In genomic region chr2:18251486-18251885, GRCh38 we compare ENCODE assay signal across 20 cellular contexts.
A peak's percentile ranks its signal among the peaks of the same experiment; 100 is the strongest.
DNase-seq lines count a peak whose midpoint lies in the region; ATAC-seq, FAIRE-seq and TF ChIP-seq lines count a peak whose summit lies in the region.
"Had no signal": no experiment of that assay in that cellular context is flagged by ENCODE, and none has a peak within 500 bp of the region (broad histone marks: within the 10 kb centered on the region; RNA-seq: fewer than 3 reads in every experiment).

No MANE protein-coding gene starts in this region.

- peaks cover 24% of the 10 kb centered on the region for H3K36me3 Mint-ChIP-seq in glutamatergic neuron (ENCODE audit: unreplicated experiment)

- H3K9me3 Mint-ChIP-seq in glutamatergic neuron (ENCODE audit: unreplicated experiment): peaks cover 11% of the 10 kb centered on the region
- H3K9me3 Mint-ChIP-seq: CD4-positive, alpha-beta T cell had no signal

- peak; percentile 71 for FAIRE-seq in urothelium cell line (lab: Jason Lieb, UNC)
- FAIRE-seq: A204.1, GM19239, H54 had no signal

- TF ChIP-seq CTCF in glutamatergic neuron (IDR thresholded peaks at IDR 0.05; ENCODE audit: partially characterized antibody, unreplicated experiment): no peak
- no peak for TF ChIP-seq CTCF in dorsolateral prefrontal cortex (IDR thresholded peaks at IDR 0.05 in 54 of 56, conservative IDR thresholded peaks at IDR 0.05 in 2 of 56; ENCODE audit: low read depth in 1 of 56, partially characterized antibody in 56 of 56)

- H3K4me3 ChIP-seq in dorsolateral prefrontal cortex: no peak overlapping the region

- H3K27ac Mint-ChIP-seq in glutamatergic neuron (ENCODE audit: unreplicated experiment): peak overlapping the region; percentile 93
- H3K27ac Mint-ChIP-seq: B cell; CD4-positive, alpha-beta T cell had no signal

- peak overlapping the region; percentile 60 for H3K4me3 Mint-ChIP-seq in glutamatergic neuron (ENCODE audit: unreplicated experiment)
- H3K4me3 Mint-ChIP-seq: B cell; CD4-positive, alpha-beta T cell had no signal

- DNase-seq in LHCN-M2 (ENCODE audit: low read depth) (peak; percentile 44), NCI-H524 (lab: John Stamatoyannopoulos, UW) (peak; percentile 20 to 59), glutamatergic neuron (peak; percentile 29), urothelium cell line (ENCODE audit: low spot score) (no peak), dorsolateral prefrontal cortex (no peak)
- DNase-seq: C1 segment of cervical spinal cord; Calu3; CD4-positive, alpha-beta T cell; DMS153; DND-41; GF-D8; IMR-90 had no signal

- H3K27me3 Mint-ChIP-seq in glutamatergic neuron (ENCODE audit: unreplicated experiment): peaks cover 5% of the 10 kb centered on the region
- H3K27me3 Mint-ChIP-seq: B cell; CD4-positive, alpha-beta T cell had no signal

- ATAC-seq in GM21529 (IDR thresholded peaks at IDR 0.05; ENCODE audit: unreplicated experiment): no peak
- ATAC-seq in HG03521 (IDR thresholded peaks at IDR 0.05; ENCODE audit: unreplicated experiment): no peak
- ATAC-seq: HCT116 had no signal

- H3K27ac ChIP-seq in dorsolateral prefrontal cortex: no peak overlapping the region
- H3K27ac ChIP-seq: HL-60 had no signal

- no peaks in the 10 kb centered on the region for H3K27me3 ChIP-seq in dorsolateral prefrontal cortex

- intact Hi-C loops in dorsolateral prefrontal cortex (cut with DNase I): no loop called here

- H3K4me1 Mint-ChIP-seq in glutamatergic neuron (ENCODE audit: low read depth, unreplicated experiment): peaks cover 11% of the 10 kb centered on the region
- H3K4me1 Mint-ChIP-seq: B cell had no signal

Comparison
In these comparisons a context has a peak if more than half of its experiments do, and no peak if none do; other contexts are left out.
1. DNase-seq: peak in LHCN-M2 (single experiment), NCI-H524 (2 of 2) and glutamatergic neuron (single experiment); none in urothelium cell line (single experiment) and dorsolateral prefrontal cortex (0 of 10).